Comparison of ENCODE assay signal across 21 cellular contexts in genomic region chr1:21229246-21230000, GRCh38. TPM values are rescaled to one million over a fixed set of nuclear protein-coding genes. Genes with fewer than 3 reads are reported as not detected.
A peak's percentile ranks its signal among the peaks of the same experiment; 100 is the strongest.
DNase-seq lines count a peak whose midpoint lies in the region; ATAC-seq and TF ChIP-seq lines count a peak whose summit lies in the region.
"Had no signal": no experiment of that assay in that cellular context is flagged by ENCODE, and none has a peak within 500 bp of the region (broad histone marks: within the 10 kb centered on the region; RNA-seq: fewer than 3 reads in every experiment).

No MANE protein-coding gene starts in this region.

- H2AFZ ChIP-seq in SK-N-SH (ENCODE audit: low read depth) = no peak overlapping the region
- H2AFZ ChIP-seq in PC-3 (ENCODE audit: low read length) = no peak overlapping the region

- no peaks in the 10 kb centered on the region for H3K9me3 Mint-ChIP-seq in chondrocyte (ENCODE audit: low read depth)
- H3K9me3 Mint-ChIP-seq: activated CD8-positive, alpha-beta T cell treated with anti-CD3 and anti-CD28 coated beads for 36 hours; activated T-helper 1 cell treated with anti-CD3 and anti-CD28 coated beads, Interleukin-12 subunit alpha, Interleukin-12 subunit beta, Interleukin-2, Interleukin-4 antibody, amounts not matched to agents 30 ng/mL and 10 ng/mL and 1 ng/mL, durations not matched to agents 14 hours and 24 hours and 36 hours; CD4-positive, CD25-positive, alpha-beta regulatory T cell; neural crest cell; stimulated activated effector memory CD8-positive, alpha-beta T cell treated with anti-CD3 and anti-CD28 coated beads, Interleukin-12 subunit alpha, Interleukin-12 subunit beta, amount 100 ng/mL, for 72 hours; T-cell had no signal

- TF ChIP-seq RAD21 in SK-N-SH (IDR thresholded peaks at IDR 0.05; ENCODE audit: low read length) = no peak

- CTCF ChIA-PET in SK-N-SH (lab: Yijun Ruan, JAX) (interaction anchor here (0.6 to 2.4 kb wide), 5 partner anchors 11 to 1678 kb away, joined by 3 to 13 read pairs (median 6); no protein-coding TSS in a partner anchor), PC-3 (lab: Charles Lee) (interaction anchor here (0.7 kb wide), 1 partner anchor 22 kb away, joined by 6 read pairs; no protein-coding TSS in a partner anchor)

- intact Hi-C loops in PC-3 (cut with micrococcal nuclease) = no loop called here

- H3K4me1 ChIP-seq in SK-N-SH (ENCODE audit: control insufficient read depth in 1 of 2, insufficient read depth in 2 of 2, low read depth in 1 of 2, low read length in 1 of 2) (no peaks in the 10 kb centered on the region), PC-3 (ENCODE audit: insufficient read depth, low read length) (peaks cover 15% of the 10 kb centered on the region)

- no TSS peak for BruUV-seq in PC-3 (replicated peaks; lab: Mats Ljungman, UMichigan)

- H3K36me3 Mint-ChIP-seq in chondrocyte (ENCODE audit: low read depth) = peaks cover 26% of the 10 kb centered on the region

- no peak overlapping the region for H3K4me3 Mint-ChIP-seq in chondrocyte (ENCODE audit: unreplicated experiment)
- H3K4me3 Mint-ChIP-seq: activated CD8-positive, alpha-beta T cell treated with anti-CD3 and anti-CD28 coated beads for 36 hours; activated T-helper 1 cell treated with anti-CD3 and anti-CD28 coated beads, Interleukin-12 subunit alpha, Interleukin-12 subunit beta, Interleukin-2, Interleukin-4 antibody, amounts not matched to agents 30 ng/mL and 10 ng/mL and 1 ng/mL, durations not matched to agents 14 hours and 24 hours and 36 hours; CD4-positive, CD25-positive, alpha-beta regulatory T cell; neural crest cell; stimulated activated effector memory CD8-positive, alpha-beta T cell treated with anti-CD3 and anti-CD28 coated beads, Interleukin-12 subunit alpha, Interleukin-12 subunit beta, amount 100 ng/mL, for 72 hours; T-cell had no signal

- H3K79me2 ChIP-seq in SK-N-SH (ENCODE audit: insufficient read depth) = no peaks in the 10 kb centered on the region
- no peaks in the 10 kb centered on the region for H3K79me2 ChIP-seq in PC-3 (ENCODE audit: low read length)

- no peaks in the 10 kb centered on the region for H3K9me3 ChIP-seq in SK-N-SH
- no peaks in the 10 kb centered on the region for H3K9me3 ChIP-seq in PC-3 (ENCODE audit: low read length)
- H3K9me3 ChIP-seq: thoracic aorta had no signal

- H3F3A ChIP-seq in SK-N-SH (replicated peaks; ENCODE audit: insufficient read depth) = peaks cover 21% of the 10 kb centered on the region
- no peaks in the 10 kb centered on the region for H3F3A ChIP-seq in PC-3 (ENCODE audit: low read length, unreplicated experiment)

- TF ChIP-seq CTCF in SK-N-SH (IDR thresholded peaks at IDR 0.05) (no peak), PC-3 (conservative IDR thresholded peaks at IDR 0.05; ENCODE audit: low read depth, low read length) (no peak), chondrocyte (IDR thresholded peaks at IDR 0.05) (no peak)

- no peak overlapping the region for H3K9ac ChIP-seq in SK-N-SH
- H3K9ac ChIP-seq in PC-3 (ENCODE audit: low read length) = no peak overlapping the region

- no peaks in the 10 kb centered on the region for H4K20me1 ChIP-seq in SK-N-SH (ENCODE audit: insufficient read depth)
- no peaks in the 10 kb centered on the region for H4K20me1 ChIP-seq in PC-3 (ENCODE audit: low read length)

- no peak for DNase-seq in SK-N-SH
- peak; percentile 55 for DNase-seq in PC-3
- DNase-seq in chondrocyte (ENCODE audit: low spot score) = no peak
- DNase-seq in renal cortical epithelial cell (ENCODE audit: low read depth) = peak; percentile 58
- no peak for DNase-seq in CD1c-positive myeloid dendritic cell (ENCODE audit: extremely low spot score)
- DNase-seq in NCI-H82 (lab: John Stamatoyannopoulos, UW) = no peak
- DNase-seq: activated CD8-positive, alpha-beta T cell treated with anti-CD3 and anti-CD28 coated beads for 36 hours; CD4-positive, CD25-positive, alpha-beta regulatory T cell; DMS79; effector CD8-positive, alpha-beta T cell; left cardiac atrium; midbrain; NK-92 treated with Interleukin-12 subunit alpha and Interleukin-12 subunit beta, amount 100 ng/mL, for 24 hours; T-cell had no signal

- H3K27ac ChIP-seq in SK-N-SH (ENCODE audit: low read depth in 2 of 2, low read length in 1 of 2) (peak overlapping the region in 1 of 2 experiments; percentile 59; a peak in 2 of 4 replicates), PC-3 (ENCODE audit: low read length) (peak overlapping the region; percentile 37)
- H3K27ac ChIP-seq: thoracic aorta, VCaP had no signal

- H3K4me2 ChIP-seq in SK-N-SH (no peak overlapping the region), PC-3 (ENCODE audit: low read length) (no peak overlapping the region)

- H3K4me1 Mint-ChIP-seq in chondrocyte (ENCODE audit: low read depth) = peaks cover 7% of the 10 kb centered on the region
- H3K4me1 Mint-ChIP-seq: stimulated activated effector memory CD8-positive, alpha-beta T cell treated with anti-CD3 and anti-CD28 coated beads, Interleukin-12 subunit alpha, Interleukin-12 subunit beta, amount 100 ng/mL, for 72 hours; T-cell had no signal

- POLR2A ChIA-PET in SK-N-SH (lab: Yijun Ruan, JAX) (no interaction called here), PC-3 (lab: Charles Lee; ENCODE audit: unreplicated experiment) (no interaction called here)

- H3K4me3 ChIP-seq in SK-N-SH (ENCODE audit: low read depth in 2 of 2, low read length in 1 of 2) (no peak overlapping the region), PC-3 (ENCODE audit: low read length) (no peak overlapping the region)
- H3K4me3 ChIP-seq: thoracic aorta had no signal

- TF ChIP-seq EP300 in SK-N-SH (IDR thresholded peaks at IDR 0.05; ENCODE audit: borderline replicate concordance in 1 of 2, low read depth in 1 of 2, low read length in 1 of 2) = no peak

- no peaks in the 10 kb centered on the region for H3K27me3 Mint-ChIP-seq in chondrocyte (ENCODE audit: low read depth)
- H3K27me3 Mint-ChIP-seq: activated CD8-positive, alpha-beta T cell treated with anti-CD3 and anti-CD28 coated beads for 36 hours; CD4-positive, CD25-positive, alpha-beta regulatory T cell; T-cell had no signal

- H3K27me3 ChIP-seq in SK-N-SH (ENCODE audit: insufficient read depth) = no peaks in the 10 kb centered on the region
- no peaks in the 10 kb centered on the region for H3K27me3 ChIP-seq in PC-3 (ENCODE audit: low read length)

- H3K9me2 ChIP-seq in SK-N-SH (no peaks in the 10 kb centered on the region), PC-3 (replicated peaks; ENCODE audit: low read length) (no peaks in the 10 kb centered on the region)

- WGBS in SK-N-SH (ENCODE audit: low lambda C conversion rate) = 61% methylated on average over 4 of the region's 4 CpGs

- H3K36me3 ChIP-seq in SK-N-SH (replicated peaks in 1 of 2; ENCODE audit: control insufficient read depth in 1 of 2, insufficient read depth in 2 of 2, low read length in 1 of 2) (peaks cover 17 to 24% of the 10 kb centered on the region in 2 experiments), PC-3 (ENCODE audit: low read depth, low read length) (peaks cover 24% of the 10 kb centered on the region; the same call in 1 of the 2 replicates)

- peak overlapping the region; percentile 65 for H3K27ac Mint-ChIP-seq in chondrocyte (ENCODE audit: unreplicated experiment)
- H3K27ac Mint-ChIP-seq: activated CD8-positive, alpha-beta T cell treated with anti-CD3 and anti-CD28 coated beads for 36 hours; activated T-helper 1 cell treated with anti-CD3 and anti-CD28 coated beads, Interleukin-12 subunit alpha, Interleukin-12 subunit beta, Interleukin-2, Interleukin-4 antibody, amounts not matched to agents 30 ng/mL and 10 ng/mL and 1 ng/mL, durations not matched to agents 14 hours and 24 hours and 36 hours; stimulated activated effector memory CD8-positive, alpha-beta T cell treated with anti-CD3 and anti-CD28 coated beads, Interleukin-12 subunit alpha, Interleukin-12 subunit beta, amount 100 ng/mL, for 72 hours; T-cell had no signal

- ATAC-seq in SK-N-SH treated with all-trans-retinoic acid at 6 μM for 48 hours (no peak), PC-3 (peak; percentile 35; the same call in 1 of the 2 replicates), HG02571 (IDR thresholded peaks at IDR 0.05; ENCODE audit: unreplicated experiment) (no peak)
- ATAC-seq: activated CD8-positive, alpha-beta T cell treated with anti-CD3 and anti-CD28 coated beads for 36 hours; left cardiac atrium; stimulated activated effector memory CD8-positive, alpha-beta T cell treated with anti-CD3 and anti-CD28 coated beads, Interleukin-12 subunit alpha, Interleukin-12 subunit beta, amount 100 ng/mL, for 72 hours; T-cell had no signal

TF ChIP-seq in SK-N-SH, 30 proteins besides CTCF, POLR2A, EP300 and RAD21:
- TF ChIP-seq FOSL2 (IDR thresholded peaks at IDR 0.05; ENCODE audit: borderline replicate concordance, low read depth) (no peak), TCF12 (IDR thresholded peaks at IDR 0.05) (peak; percentile 47)

TF ChIP-seq in SK-N-SH treated with all-trans-retinoic acid at 6 μM for 48 hours, 23 proteins besides CTCF, POLR2A, EP300 and RAD21:
- no peak for TF ChIP-seq ZFP30 (CRISPR knock-in tag; IDR thresholded peaks at IDR 0.05)
- TF ChIP-seq PPARA (CRISPR knock-in tag; IDR thresholded peaks at IDR 0.05; ENCODE audit: borderline replicate concordance) = no peak
- TF ChIP-seq CSDC2 (CRISPR knock-in tag; IDR thresholded peaks at IDR 0.05) = no peak
- TF ChIP-seq TOX (CRISPR knock-in tag; IDR thresholded peaks at IDR 0.05; ENCODE audit: borderline replicate concordance) = no peak
- no peak for TF ChIP-seq TCF4 (CRISPR knock-in tag; IDR thresholded peaks at IDR 0.05; ENCODE audit: borderline replicate concordance)
- no peak for TF ChIP-seq RARB (CRISPR knock-in tag; IDR thresholded peaks at IDR 0.05)
- TF ChIP-seq ZNF8 (CRISPR knock-in tag; IDR thresholded peaks at IDR 0.05) = no peak
- no peak for TF ChIP-seq ZC3H10 (CRISPR knock-in tag; IDR thresholded peaks at IDR 0.05)

RNA-seq across cellular contexts. Expression of gene EIF4G3, which starts 52.7 kb away (rescaled TPM):
- 32.0 and 40.3 TPM in 2 replicates for polyA plus RNA-seq in SK-N-SH (2012; rRNA removed)
- polyA plus RNA-seq in SK-N-SH (2012; cell fraction: cytosol; rRNA removed) = 37.3 and 41.3 TPM in 2 replicates
- 37.4 and 68.6 TPM in 2 replicates for polyA plus RNA-seq in SK-N-SH (2012; cell fraction: nucleus; rRNA removed)
- total RNA-seq in PC-3 (2014; rRNA removed) = 16.9 and 25.0 TPM in 2 replicates
- 56.6 to 81.1 TPM (median 59.9 TPM) in 3 replicates for total RNA-seq in chondrocyte
- total RNA-seq in renal cortical epithelial cell = 41.2 and 95.3 TPM in 2 replicates

Comparison
In these comparisons a context has a peak if more than half of its experiments do, and no peak if none do; other contexts are left out.
1. DNase-seq: peak in PC-3 (single experiment) and renal cortical epithelial cell (single experiment); none in SK-N-SH (single experiment), chondrocyte (single experiment), CD1c-positive myeloid dendritic cell (single experiment) and NCI-H82 (single experiment).